ENCODE assay signal across 1 cellular context in genomic region chr17:75334723-75335122, GRCh38.
A peak's percentile ranks its signal among the peaks of the same experiment; 100 is the strongest.
TF ChIP-seq lines count a peak whose summit lies in the region.

No MANE protein-coding gene starts in this region.

TF ChIP-seq in HepG2, 621 proteins besides CTCF, POLR2A, EP300 and RAD21:
- TF ChIP-seq ZSCAN9 (CRISPR knock-in tag; IDR thresholded peaks at IDR 0.05; ENCODE audit: borderline replicate concordance), result no peak
- peak; percentile 87 for TF ChIP-seq ZNF121 (CRISPR knock-in tag; IDR thresholded peaks at IDR 0.05)
